ENCODE assay signal across 19 cellular contexts in the genomic region with DNA sequence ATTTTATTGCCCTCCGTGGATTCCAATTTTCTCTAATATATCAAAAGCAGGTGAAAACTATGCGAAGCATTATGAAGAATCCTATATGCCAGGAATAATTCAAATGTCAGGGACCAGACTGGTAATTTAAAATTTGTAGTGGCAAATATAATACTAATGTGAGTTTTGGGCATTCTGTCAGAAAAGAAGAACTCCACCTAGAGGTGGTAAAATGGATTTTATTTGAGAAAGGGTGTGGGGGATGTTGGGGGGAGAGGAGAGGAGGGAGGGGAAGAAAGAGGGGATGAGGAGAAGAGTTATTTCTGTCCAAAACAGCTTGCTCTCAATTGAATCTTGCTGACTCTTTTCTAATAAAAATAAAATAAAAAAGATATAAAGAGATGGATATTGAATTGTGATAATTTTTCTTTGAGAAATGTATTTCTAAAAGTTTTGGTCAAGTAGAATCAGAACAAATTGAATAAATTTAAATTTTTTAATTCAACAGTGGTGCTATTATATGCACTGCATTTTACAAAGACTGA.
DNase-seq lines count a peak whose midpoint lies in the region; ATAC-seq and TF ChIP-seq lines count a peak whose summit lies in the region.
"Had no signal": no experiment of that assay in that cellular context is flagged by ENCODE, and none has a peak within 500 bp of the region (broad histone marks: within the 10 kb centered on the region; RNA-seq: fewer than 3 reads in every experiment).

No MANE protein-coding gene starts in this region.

- H3K9me3 Mint-ChIP-seq in type B pancreatic cell = no peaks in the 10 kb centered on the region

- intact Hi-C loops in head of caudate nucleus (cut with DNase I) = no loop called here

- H3K36me3 ChIP-seq in SK-N-SH (replicated peaks in 1 of 2; ENCODE audit: control insufficient read depth in 1 of 2, insufficient read depth in 2 of 2, low read length in 1 of 2) = no peaks in the 10 kb centered on the region
- H3K36me3 ChIP-seq: gastrocnemius medialis, vagina had no signal

- DNase-seq in SK-N-SH (peak; percentile 4), NCI-H69 (lab: John Stamatoyannopoulos, UW) (peak; percentile 32), choroid plexus epithelial cell (ENCODE audit: low read depth) (peak; percentile 25), type B pancreatic cell (ENCODE audit: extremely low spot score, unreplicated experiment) (no peak), head of caudate nucleus (no peak)
- DNase-seq: activated CD4-positive, alpha-beta T cell treated with anti-CD3 and anti-CD28 coated beads, Interleukin-2, amount 50 U/mL, for 48 hours; activated gamma-delta T cell; CD4-positive, CD25-positive, alpha-beta regulatory T cell; DMS79; dorsolateral prefrontal cortex; gastrocnemius medialis; left colon; NCI-H1694 treated with DMSO at 0.1 percent for 48 hours; Right ventricle myocardium superior had no signal

- TF ChIP-seq CTCF in SK-N-SH (IDR thresholded peaks at IDR 0.05) = peak; percentile 46
- TF ChIP-seq CTCF in choroid plexus epithelial cell (conservative IDR thresholded peaks at IDR 0.05; ENCODE audit: low read depth, low read length) = peak; percentile 44
- peak; percentile 34 for TF ChIP-seq CTCF in type B pancreatic cell (conservative IDR thresholded peaks at IDR 0.05)

- no peak overlapping the region for H3K27ac ChIP-seq in SK-N-SH (ENCODE audit: low read depth in 2 of 2, low read length in 1 of 2)
- H3K27ac ChIP-seq: dorsolateral prefrontal cortex, gastrocnemius medialis, vagina had no signal

- 22% methylated on average over 2 of the region's 2 CpGs for WGBS in SK-N-SH (ENCODE audit: low lambda C conversion rate)

- H3K4me3 ChIP-seq in SK-N-SH (ENCODE audit: low read depth in 2 of 2, low read length in 1 of 2) = no peak overlapping the region
- no peak overlapping the region for H3K4me3 ChIP-seq in choroid plexus epithelial cell (ENCODE audit: low read depth, low read length)
- H3K4me3 ChIP-seq: dorsolateral prefrontal cortex, gastrocnemius medialis, vagina had no signal

- H3K4me1 ChIP-seq in SK-N-SH (ENCODE audit: control insufficient read depth in 1 of 2, insufficient read depth in 2 of 2, low read depth in 1 of 2, low read length in 1 of 2) = no peaks in the 10 kb centered on the region
- H3K4me1 ChIP-seq: gastrocnemius medialis, vagina had no signal

- no peaks in the 10 kb centered on the region for H3K9me3 ChIP-seq in SK-N-SH
- H3K9me3 ChIP-seq: gastrocnemius medialis, vagina had no signal

- TF ChIP-seq RAD21 in SK-N-SH (IDR thresholded peaks at IDR 0.05; ENCODE audit: low read length) = no peak

- H2AFZ ChIP-seq in SK-N-SH (ENCODE audit: low read depth) = no peak overlapping the region

- H3K9me2 ChIP-seq in SK-N-SH = no peaks in the 10 kb centered on the region

- no peaks in the 10 kb centered on the region for H3K79me2 ChIP-seq in SK-N-SH (ENCODE audit: insufficient read depth)

- no peaks in the 10 kb centered on the region for H4K20me1 ChIP-seq in SK-N-SH (ENCODE audit: insufficient read depth)

- H3K4me3 Mint-ChIP-seq in type B pancreatic cell = no peak overlapping the region
- H3K4me3 Mint-ChIP-seq: CD4-positive, CD25-positive, alpha-beta regulatory T cell had no signal

- no peaks in the 10 kb centered on the region for H3K36me3 Mint-ChIP-seq in type B pancreatic cell
- H3K36me3 Mint-ChIP-seq: CD4-positive, CD25-positive, alpha-beta regulatory T cell had no signal

- CTCF ChIA-PET in SK-N-SH (lab: Yijun Ruan, JAX) = interaction anchor here (0.9 kb wide), 1 partner anchor 17 kb away, joined by 3 read pairs; no protein-coding TSS in a partner anchor

- no peak overlapping the region for H3K4me2 ChIP-seq in SK-N-SH

- no peak for TF ChIP-seq EP300 in SK-N-SH (IDR thresholded peaks at IDR 0.05; ENCODE audit: borderline replicate concordance in 1 of 2, low read depth in 1 of 2, low read length in 1 of 2)

- no peaks in the 10 kb centered on the region for H3K27me3 ChIP-seq in SK-N-SH (ENCODE audit: insufficient read depth)
- H3K27me3 ChIP-seq: dorsolateral prefrontal cortex, gastrocnemius medialis, vagina had no signal

- POLR2A ChIA-PET in SK-N-SH (lab: Yijun Ruan, JAX) = no interaction called here

- H3K27me3 Mint-ChIP-seq in type B pancreatic cell = no peaks in the 10 kb centered on the region
- H3K27me3 Mint-ChIP-seq: CD4-positive, CD25-positive, alpha-beta regulatory T cell had no signal

- H3F3A ChIP-seq in SK-N-SH (replicated peaks; ENCODE audit: insufficient read depth) = no peaks in the 10 kb centered on the region

- no peaks in the 10 kb centered on the region for H3K4me1 Mint-ChIP-seq in type B pancreatic cell (ENCODE audit: unreplicated experiment)
- H3K4me1 Mint-ChIP-seq: CD4-positive, CD25-positive, alpha-beta regulatory T cell had no signal

- ATAC-seq in SK-N-SH treated with all-trans-retinoic acid at 6 μM for 48 hours = no peak
- no peak for ATAC-seq in HG03025 (IDR thresholded peaks at IDR 0.05; ENCODE audit: low FRiP score, unreplicated experiment)
- no peak for ATAC-seq in GM18517 (IDR thresholded peaks at IDR 0.05; ENCODE audit: unreplicated experiment)
- ATAC-seq: esophagus mucosa, gastrocnemius medialis, left colon had no signal

- no peak overlapping the region for H3K27ac Mint-ChIP-seq in type B pancreatic cell
- H3K27ac Mint-ChIP-seq: CD4-positive, CD25-positive, alpha-beta regulatory T cell had no signal

- H3K9ac ChIP-seq in SK-N-SH = no peak overlapping the region

TF ChIP-seq in SK-N-SH, 30 proteins besides CTCF, POLR2A, EP300 and RAD21:
- TF ChIP-seq, protein P1, sequence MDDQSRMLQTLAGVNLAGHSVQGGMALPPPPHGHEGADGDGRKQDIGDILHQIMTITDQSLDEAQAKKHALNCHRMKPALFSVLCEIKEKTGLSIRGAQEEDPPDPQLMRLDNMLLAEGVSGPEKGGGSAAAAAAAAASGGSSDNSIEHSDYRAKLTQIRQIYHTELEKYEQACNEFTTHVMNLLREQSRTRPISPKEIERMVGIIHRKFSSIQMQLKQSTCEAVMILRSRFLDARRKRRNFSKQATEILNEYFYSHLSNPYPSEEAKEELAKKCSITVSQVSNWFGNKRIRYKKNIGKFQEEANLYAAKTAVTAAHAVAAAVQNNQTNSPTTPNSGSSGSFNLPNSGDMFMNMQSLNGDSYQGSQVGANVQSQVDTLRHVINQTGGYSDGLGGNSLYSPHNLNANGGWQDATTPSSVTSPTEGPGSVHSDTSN (IDR thresholded peaks at IDR 0.05) = no peak
- TF ChIP-seq NRF1 (IDR thresholded peaks at IDR 0.05; ENCODE audit: low read depth, low read length) (no peak), FOXJ3 (CRISPR knock-in tag; IDR thresholded peaks at IDR 0.05) (no peak), TAF1 (IDR thresholded peaks at IDR 0.05; ENCODE audit: borderline replicate concordance, low read depth, low read length) (no peak), RFX5 (IDR thresholded peaks at IDR 0.05; ENCODE audit: low read length) (no peak)
- TF ChIP-seq, protein P2, sequence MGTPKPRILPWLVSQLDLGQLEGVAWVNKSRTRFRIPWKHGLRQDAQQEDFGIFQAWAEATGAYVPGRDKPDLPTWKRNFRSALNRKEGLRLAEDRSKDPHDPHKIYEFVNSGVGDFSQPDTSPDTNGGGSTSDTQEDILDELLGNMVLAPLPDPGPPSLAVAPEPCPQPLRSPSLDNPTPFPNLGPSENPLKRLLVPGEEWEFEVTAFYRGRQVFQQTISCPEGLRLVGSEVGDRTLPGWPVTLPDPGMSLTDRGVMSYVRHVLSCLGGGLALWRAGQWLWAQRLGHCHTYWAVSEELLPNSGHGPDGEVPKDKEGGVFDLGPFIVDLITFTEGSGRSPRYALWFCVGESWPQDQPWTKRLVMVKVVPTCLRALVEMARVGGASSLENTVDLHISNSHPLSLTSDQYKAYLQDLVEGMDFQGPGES (IDR thresholded peaks at IDR 0.05; ENCODE audit: low read depth, low read length) = no peak

TF ChIP-seq in SK-N-SH treated with all-trans-retinoic acid at 6 μM for 48 hours, 23 proteins besides CTCF, POLR2A, EP300 and RAD21 (continues in another document):
- TF ChIP-seq SNAI2 (CRISPR knock-in tag; IDR thresholded peaks at IDR 0.05) = no peak
- no peak for TF ChIP-seq ZNF565 (CRISPR knock-in tag; conservative IDR thresholded peaks at IDR 0.05; ENCODE audit: low read depth)
- no peak for TF ChIP-seq TCF4 (CRISPR knock-in tag; IDR thresholded peaks at IDR 0.05; ENCODE audit: borderline replicate concordance)
- no peak for TF ChIP-seq PPARA (CRISPR knock-in tag; IDR thresholded peaks at IDR 0.05; ENCODE audit: borderline replicate concordance)
- TF ChIP-seq, protein P3, sequence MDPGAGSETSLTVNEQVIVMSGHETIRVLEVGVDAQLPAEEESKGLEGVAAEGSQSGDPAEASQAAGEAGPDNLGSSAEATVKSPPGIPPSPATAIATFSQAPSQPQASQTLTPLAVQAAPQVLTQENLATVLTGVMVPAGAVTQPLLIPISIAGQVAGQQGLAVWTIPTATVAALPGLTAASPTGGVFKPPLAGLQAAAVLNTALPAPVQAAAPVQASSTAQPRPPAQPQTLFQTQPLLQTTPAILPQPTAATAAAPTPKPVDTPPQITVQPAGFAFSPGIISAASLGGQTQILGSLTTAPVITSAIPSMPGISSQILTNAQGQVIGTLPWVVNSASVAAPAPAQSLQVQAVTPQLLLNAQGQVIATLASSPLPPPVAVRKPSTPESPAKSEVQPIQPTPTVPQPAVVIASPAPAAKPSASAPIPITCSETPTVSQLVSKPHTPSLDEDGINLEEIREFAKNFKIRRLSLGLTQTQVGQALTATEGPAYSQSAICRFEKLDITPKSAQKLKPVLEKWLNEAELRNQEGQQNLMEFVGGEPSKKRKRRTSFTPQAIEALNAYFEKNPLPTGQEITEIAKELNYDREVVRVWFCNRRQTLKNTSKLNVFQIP (CRISPR knock-in tag; IDR thresholded peaks at IDR 0.05; ENCODE audit: borderline replicate concordance, low read depth) = no peak
- TF ChIP-seq ZNF8 (CRISPR knock-in tag; IDR thresholded peaks at IDR 0.05) = no peak
- TF ChIP-seq, protein P4, sequence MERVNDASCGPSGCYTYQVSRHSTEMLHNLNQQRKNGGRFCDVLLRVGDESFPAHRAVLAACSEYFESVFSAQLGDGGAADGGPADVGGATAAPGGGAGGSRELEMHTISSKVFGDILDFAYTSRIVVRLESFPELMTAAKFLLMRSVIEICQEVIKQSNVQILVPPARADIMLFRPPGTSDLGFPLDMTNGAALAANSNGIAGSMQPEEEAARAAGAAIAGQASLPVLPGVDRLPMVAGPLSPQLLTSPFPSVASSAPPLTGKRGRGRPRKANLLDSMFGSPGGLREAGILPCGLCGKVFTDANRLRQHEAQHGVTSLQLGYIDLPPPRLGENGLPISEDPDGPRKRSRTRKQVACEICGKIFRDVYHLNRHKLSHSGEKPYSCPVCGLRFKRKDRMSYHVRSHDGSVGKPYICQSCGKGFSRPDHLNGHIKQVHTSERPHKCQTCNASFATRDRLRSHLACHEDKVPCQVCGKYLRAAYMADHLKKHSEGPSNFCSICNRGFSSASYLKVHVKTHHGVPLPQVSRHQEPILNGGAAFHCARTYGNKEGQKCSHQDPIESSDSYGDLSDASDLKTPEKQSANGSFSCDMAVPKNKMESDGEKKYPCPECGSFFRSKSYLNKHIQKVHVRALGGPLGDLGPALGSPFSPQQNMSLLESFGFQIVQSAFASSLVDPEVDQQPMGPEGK (CRISPR knock-in tag; IDR thresholded peaks at IDR 0.05; ENCODE audit: borderline replicate concordance) = no peak
- no peak for TF ChIP-seq ZC3H10 (CRISPR knock-in tag; IDR thresholded peaks at IDR 0.05)
- TF ChIP-seq RARB (CRISPR knock-in tag; IDR thresholded peaks at IDR 0.05) = no peak

Comparison
In these comparisons a context has a peak if more than half of its experiments do, and no peak if none do; other contexts are left out.
1. DNase-seq: peak in SK-N-SH (single experiment), NCI-H69 (single experiment) and choroid plexus epithelial cell (single experiment); none in type B pancreatic cell (single experiment) and head of caudate nucleus (0 of 42).
2. Peak in every context shown above with its lines, with median percentiles within 50 percentile points of each other: CTCF ChIP-seq.